In the genomic region with DNA sequence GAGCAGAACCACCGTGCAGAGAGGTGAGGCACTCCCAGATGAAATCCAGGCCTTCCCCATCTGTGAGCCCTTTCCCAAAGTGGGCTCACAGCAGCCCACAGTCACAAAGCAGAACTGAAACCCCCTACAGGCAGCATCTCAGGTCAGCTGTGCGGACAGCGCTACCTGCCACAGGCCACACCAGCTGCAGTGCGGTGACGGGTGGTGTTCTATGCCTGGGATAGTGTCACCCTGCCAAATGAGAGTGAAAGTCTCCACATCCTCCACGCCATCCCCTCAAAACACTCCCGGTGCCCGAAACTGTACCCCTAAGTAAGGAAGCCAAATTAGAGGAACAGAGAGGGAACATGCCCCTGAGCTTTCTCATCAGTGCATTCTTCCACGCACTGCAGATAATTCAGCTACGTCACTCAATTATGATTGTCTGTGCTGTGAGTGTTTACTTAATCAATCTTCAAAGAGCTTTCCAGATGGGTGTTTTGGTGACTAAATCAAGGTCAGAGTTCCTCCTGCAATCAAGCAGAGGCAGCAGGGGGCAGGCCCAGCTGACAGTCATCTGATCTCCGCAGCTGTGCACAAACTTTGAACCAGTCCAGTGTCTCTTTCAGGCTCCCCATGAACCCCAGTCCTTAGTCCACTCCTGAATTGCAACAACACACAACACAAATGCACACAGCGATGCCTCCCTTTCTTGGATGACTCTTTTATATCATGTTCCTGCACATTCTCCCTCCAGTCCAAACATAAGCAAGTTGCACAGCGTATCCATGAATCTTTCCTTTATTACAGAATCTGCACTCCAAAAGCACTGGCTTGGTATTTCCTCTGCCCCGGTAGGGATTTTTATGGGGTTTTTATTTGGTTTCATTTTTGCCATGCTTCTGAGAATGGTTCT, we compare ENCODE assay signal across 8 cellular contexts.
A peak's percentile ranks its signal among the peaks of the same experiment; 100 is the strongest.
DNase-seq lines count a peak whose midpoint lies in the region; ATAC-seq and TF ChIP-seq lines count a peak whose summit lies in the region.

No MANE protein-coding gene starts in this region.

- H3K4me1 Mint-ChIP-seq in brain: peaks cover 74% of the 10 kb centered on the region

- peak overlapping the region; percentile 25 to 94 (median 90) for H3K27ac Mint-ChIP-seq in brain

- peak overlapping the region; percentile 87 to 99 for H3K27ac ChIP-seq in left lung

- peaks cover 45 to 92% of the 10 kb centered on the region in 2 donors for H3K4me1 ChIP-seq in left lung

- DNase-seq in DMS53 (lab: John Stamatoyannopoulos, UW) (peak; percentile 95), SK-N-DZ (ENCODE audit: low spot score) (peak; percentile 34), left lung (peak; percentile 83 to 84), epidermal melanocyte (ENCODE audit: insufficient read length, low spot score) (no peak)
- peak; percentile 27 for DNase-seq in stimulated activated CD8-positive, alpha-beta memory T cell treated with anti-CD3 and anti-CD28 coated beads, Interleukin-12 subunit alpha, Interleukin-12 subunit beta, amount 100 ng/mL, for 1 hour (ENCODE audit: low read depth)

- intact Hi-C loops in left lung (cut with DNase I): no loop called here

- peak; percentile 71 for ATAC-seq in GM19452 (IDR thresholded peaks at IDR 0.05; ENCODE audit: unreplicated experiment)
- peak; percentile 59 for ATAC-seq in HG03520 (IDR thresholded peaks at IDR 0.05; ENCODE audit: unreplicated experiment)
- peak; percentile 50 for ATAC-seq in left lung

- H3K27me3 Mint-ChIP-seq in brain: peaks cover 7% of the 10 kb centered on the region

- H3K36me3 ChIP-seq in left lung: no peaks in the 10 kb centered on the region

- TF ChIP-seq CTCF in brain (conservative IDR thresholded peaks at IDR 0.05) (no peak), left lung (IDR thresholded peaks at IDR 0.05) (no peak)

- no peaks in the 10 kb centered on the region for H3K27me3 ChIP-seq in left lung

- H3K36me3 Mint-ChIP-seq in brain: no peaks in the 10 kb centered on the region

- peaks cover 0 to 4% (median 0%) of the 10 kb centered on the region in 5 experiments for H3K9me3 Mint-ChIP-seq in brain

- H3K4me3 Mint-ChIP-seq in brain: peak overlapping the region in 3 of 5 experiments; percentile 18 to 36 (median 25)

- H3K4me3 ChIP-seq in left lung: peak overlapping the region in 1 of 2 donors; percentile 36

- H3K9me3 ChIP-seq in left lung: no peaks in the 10 kb centered on the region
